9 cellular contexts compared by ENCODE assay signal in genomic region chr4:99893029-99893428, GRCh38. TPM values are rescaled to one million over a fixed set of nuclear protein-coding genes. Genes with fewer than 3 reads are reported as not detected.
DNase-seq lines count a peak whose midpoint lies in the region; ATAC-seq and TF ChIP-seq lines count a peak whose summit lies in the region.
"Had no signal": no experiment of that assay in that cellular context is flagged by ENCODE, and none has a peak within 500 bp of the region (broad histone marks: within the 10 kb centered on the region; RNA-seq: fewer than 3 reads in every experiment).

No MANE protein-coding gene starts in this region.

- CTCF ChIA-PET in OCI-LY7 (lab: Charles Lee; ENCODE audit: unreplicated experiment): no interaction called here

- H3K9ac ChIP-seq in DND-41 (ENCODE audit: low read depth, low read length): peak overlapping the region; percentile 80
- H3K9ac ChIP-seq in endodermal cell (ENCODE audit: extremely low read depth, low read length, poor library complexity, severe bottlenecking): peak overlapping the region; percentile 85

- no TSS peak for BruUV-seq in OCI-LY7 (replicated peaks; lab: Mats Ljungman, UMichigan)

- no peak overlapping the region for H3K27ac Mint-ChIP-seq in endodermal cell
- H3K27ac Mint-ChIP-seq in osteocyte (ENCODE audit: unreplicated experiment): peak overlapping the region; percentile 97

- peak overlapping the region; percentile 96 to 98; a peak in 3 of 4 replicates for H3K4me3 ChIP-seq in DND-41 (ENCODE audit: low read depth in 1 of 2, low read length in 2 of 2)
- peak overlapping the region; percentile 92 for H3K4me3 ChIP-seq in OCI-LY7 (ENCODE audit: low read depth, low read length, poor library complexity, severe bottlenecking)
- peak overlapping the region; percentile 98 for H3K4me3 ChIP-seq in endodermal cell (ENCODE audit: low read length)
- H3K4me3 ChIP-seq in ascending aorta: peak overlapping the region in 1 of 2 donors; percentile 99

- H3K27ac ChIP-seq in DND-41 (ENCODE audit: low read length): peak overlapping the region; percentile 85; the same call in 1 of the 2 replicates
- H3K27ac ChIP-seq in OCI-LY7 (ENCODE audit: low read depth, low read length, poor library complexity, severe bottlenecking): no peak overlapping the region
- H3K27ac ChIP-seq in endodermal cell (ENCODE audit: low read depth, low read length): no peak overlapping the region
- no peak overlapping the region for H3K27ac ChIP-seq in ascending aorta

- no peaks in the 10 kb centered on the region for H3K9me2 ChIP-seq in OCI-LY7 (ENCODE audit: insufficient read depth, low read length)

- H2AFZ ChIP-seq in DND-41 (ENCODE audit: low read depth, low read length): no peak overlapping the region
- H2AFZ ChIP-seq in OCI-LY7 (ENCODE audit: low read length): no peak overlapping the region

- DNase-seq in DND-41 (no peak), OCI-LY7 (ENCODE audit: low spot score) (no peak), endodermal cell (no peak), osteocyte (ENCODE audit: extremely low spot score, unreplicated experiment) (no peak), ascending aorta (ENCODE audit: low spot score in 2 of 2) (no peak)
- DNase-seq: stimulated activated CD4-positive, alpha-beta T cell treated with anti-CD3 and anti-CD28 coated beads, Interleukin-1b, Interleukin-23, amount 100 ng/mL, for 48 hours had no signal

- peaks cover 38% of the 10 kb centered on the region for H3K4me1 ChIP-seq in DND-41 (ENCODE audit: insufficient read depth, low read length)
- H3K4me1 ChIP-seq in OCI-LY7 (ENCODE audit: insufficient read depth, low read length, poor library complexity, severe bottlenecking): peaks cover 8% of the 10 kb centered on the region
- H3K4me1 ChIP-seq in endodermal cell (ENCODE audit: control insufficient read depth, insufficient read depth, low read length): peaks cover 1% of the 10 kb centered on the region
- peaks cover 0 to 15% of the 10 kb centered on the region in 2 donors for H3K4me1 ChIP-seq in ascending aorta

- H3K27me3 ChIP-seq in DND-41 (ENCODE audit: insufficient read depth, low read length, poor library complexity) (no peaks in the 10 kb centered on the region), endodermal cell (ENCODE audit: control insufficient read depth, insufficient read depth, low read length, poor library complexity, severe bottlenecking) (no peaks in the 10 kb centered on the region), ascending aorta (no peaks in the 10 kb centered on the region)

- H3K36me3 ChIP-seq in DND-41 (ENCODE audit: insufficient read depth, low read length): peaks cover 12% of the 10 kb centered on the region
- H3K36me3 ChIP-seq in OCI-LY7 (ENCODE audit: insufficient read depth, low read length): peaks cover 11% of the 10 kb centered on the region; the same call in 1 of the 2 replicates
- H3K36me3 ChIP-seq in endodermal cell (ENCODE audit: control insufficient read depth, insufficient read depth, low read length): peaks cover 18% of the 10 kb centered on the region
- peaks cover 0 to 3% of the 10 kb centered on the region in 2 donors for H3K36me3 ChIP-seq in ascending aorta

- no peaks in the 10 kb centered on the region for H3K9me3 Mint-ChIP-seq in endodermal cell
- no peaks in the 10 kb centered on the region for H3K9me3 Mint-ChIP-seq in osteocyte (ENCODE audit: unreplicated experiment)

- H3K27me3 Mint-ChIP-seq in endodermal cell (ENCODE audit: insufficient read depth) (no peaks in the 10 kb centered on the region), osteocyte (ENCODE audit: unreplicated experiment) (no peaks in the 10 kb centered on the region)

- WGBS in endodermal cell (ENCODE audit: insufficient coverage in 1 of 2, insufficient read length in 1 of 2), 2 experiments: 96 to 98% methylated on average over 8 of the region's 8 CpGs

- H3K79me2 ChIP-seq in DND-41 (ENCODE audit: insufficient read depth, low read length) (peaks cover 60% of the 10 kb centered on the region), OCI-LY7 (ENCODE audit: insufficient read depth, low read depth, low read length) (peaks cover 35% of the 10 kb centered on the region)

- TF ChIP-seq CTCF in DND-41 (IDR thresholded peaks at IDR 0.05; ENCODE audit: borderline replicate concordance, extremely low read depth, low read length, poor library complexity, severe bottlenecking) (no peak), OCI-LY7 (conservative IDR thresholded peaks at IDR 0.05; ENCODE audit: low read length) (no peak), endodermal cell (conservative IDR thresholded peaks at IDR 0.05) (no peak), osteocyte (IDR thresholded peaks at IDR 0.05) (no peak), ascending aorta (IDR thresholded peaks at IDR 0.05) (no peak)

- POLR2A ChIA-PET in OCI-LY7 (lab: Charles Lee): interaction anchor here (1.0 kb wide), 1 partner anchor 91 kb away, joined by 4 read pairs; no protein-coding TSS in a partner anchor

- H4K20me1 ChIP-seq in DND-41 (ENCODE audit: insufficient read depth, low read length) (no peaks in the 10 kb centered on the region), OCI-LY7 (ENCODE audit: insufficient read depth, low read length) (no peaks in the 10 kb centered on the region)

- H3K36me3 Mint-ChIP-seq in endodermal cell (ENCODE audit: low read depth) (peaks cover 2% of the 10 kb centered on the region), osteocyte (ENCODE audit: unreplicated experiment) (peaks cover 8% of the 10 kb centered on the region)

- intact Hi-C loops in OCI-LY7 (cut with micrococcal nuclease; ENCODE audit: unreplicated experiment): no loop called here
- intact Hi-C loops in ascending aorta (cut with DNase I): no loop called here

- H3K9me3 ChIP-seq in DND-41 (ENCODE audit: insufficient read depth, low read length, severe bottlenecking) (no peaks in the 10 kb centered on the region), OCI-LY7 (ENCODE audit: low read length) (no peaks in the 10 kb centered on the region), endodermal cell (ENCODE audit: control insufficient read depth, low read length) (no peaks in the 10 kb centered on the region), ascending aorta (no peaks in the 10 kb centered on the region)

- ATAC-seq in DND-41 (ENCODE audit: insufficient read depth, low read depth) (no peak), GM21447 (IDR thresholded peaks at IDR 0.05; ENCODE audit: unreplicated experiment) (no peak), HG03045 (IDR thresholded peaks at IDR 0.05; ENCODE audit: unreplicated experiment) (no peak), HG03175 (IDR thresholded peaks at IDR 0.05; ENCODE audit: unreplicated experiment) (no peak)

- H3K4me2 ChIP-seq in DND-41 (ENCODE audit: insufficient read depth, low read length) (peak overlapping the region; percentile 72), OCI-LY7 (ENCODE audit: low read length) (peak overlapping the region; percentile 93)

- H3K4me3 Mint-ChIP-seq in endodermal cell: peak overlapping the region; percentile 96
- peak overlapping the region; percentile 97 for H3K4me3 Mint-ChIP-seq in osteocyte (ENCODE audit: unreplicated experiment)

- H3K4me1 Mint-ChIP-seq in endodermal cell (peaks cover 10% of the 10 kb centered on the region), osteocyte (ENCODE audit: unreplicated experiment) (peaks cover 44% of the 10 kb centered on the region)

RNA-seq across cellular contexts. Expression of gene LAMTOR3, which starts 1.2 kb away (rescaled TPM):
- 11.9 and 18.5 TPM in 2 replicates for total RNA-seq in OCI-LY7 (2014; rRNA removed; shearing (Covaris generic))
- total RNA-seq in OCI-LY7 (2022) (22.8 and 27.3 TPM in 2 replicates), endodermal cell (10 to 100 TPM; 31.6 to 33.0 TPM), osteocyte (38.2 and 44.7 TPM in 2 replicates), ascending aorta (9.6 TPM)
- polyA plus RNA-seq in endodermal cell (2013, experiment 1 of 2): 67.0 TPM
- 64.1 TPM for polyA plus RNA-seq in endodermal cell (2013, experiment 2 of 2)

RNA-seq across cellular contexts. Expression of gene DNAJB14, which starts 53.4 kb away (rescaled TPM):
- total RNA-seq in OCI-LY7 (2014; rRNA removed; shearing (Covaris generic)): 13.3 and 29.1 TPM in 2 replicates
- total RNA-seq in OCI-LY7 (2022): 38.1 and 44.9 TPM in 2 replicates
- total RNA-seq in endodermal cell: 10 to 100 TPM; 50.3 to 62.5 TPM
- 20.1 TPM for polyA plus RNA-seq in endodermal cell (2013, experiment 1 of 2)
- polyA plus RNA-seq in endodermal cell (2013, experiment 2 of 2): 20.8 TPM
- 49.2 and 56.5 TPM in 2 replicates for total RNA-seq in osteocyte
- 15.5 TPM for total RNA-seq in ascending aorta

RNA-seq across cellular contexts. Expression of gene H2AZ1, which starts 57.0 kb away (rescaled TPM):
- 1,106 and 1,171 TPM in 2 replicates for total RNA-seq in OCI-LY7 (2014; rRNA removed; shearing (Covaris generic))
- total RNA-seq in OCI-LY7 (2022) (1,038 and 1,147 TPM in 2 replicates), endodermal cell (100 to 1,000 TPM; 580 to 651 TPM), osteocyte (192 and 198 TPM in 2 replicates), ascending aorta (22.4 TPM)
- 907 TPM for polyA plus RNA-seq in endodermal cell (2013, experiment 1 of 2)
- 832 TPM for polyA plus RNA-seq in endodermal cell (2013, experiment 2 of 2)
